Comparison of ENCODE assay signal across 20 cellular contexts in the genomic region with DNA sequence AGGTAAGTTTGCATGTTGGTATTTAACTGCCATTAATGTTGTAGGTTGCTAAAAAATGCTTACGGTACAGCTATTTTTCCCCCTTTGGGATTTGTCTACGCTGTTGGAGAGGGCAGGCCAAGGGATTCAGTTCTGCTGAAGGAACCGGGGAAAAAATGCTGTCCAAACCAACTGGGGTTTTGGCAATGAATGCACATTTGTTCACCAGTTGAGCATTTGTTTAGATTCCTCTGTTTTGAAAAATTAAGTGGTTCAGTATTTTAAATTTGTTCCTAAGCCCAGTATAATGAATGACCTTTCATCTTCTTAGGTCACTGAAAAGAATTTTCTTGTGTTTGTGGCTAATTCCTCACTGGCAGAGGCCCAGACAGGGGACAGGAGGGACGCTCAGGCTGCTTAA. TPM values are rescaled to one million over a fixed set of nuclear protein-coding genes. Genes with fewer than 3 reads are reported as not detected.
"Had no signal": no experiment of that assay in that cellular context is flagged by ENCODE, and none has a peak within 500 bp of the region (broad histone marks: within the 10 kb centered on the region; RNA-seq: fewer than 3 reads in every experiment).

No MANE protein-coding gene starts in this region.

- H3K9me3 Mint-ChIP-seq: activated CD4-positive, alpha-beta T cell treated with anti-CD3 and anti-CD28 coated beads, Interleukin-2, amount 10 ng/mL, durations not matched to agents 7 days and 5 days; activated naive CD8-positive, alpha-beta T cell treated with anti-CD3 and anti-CD28 coated beads, Interleukin-2, amount 10 ng/mL, durations not matched to agents 7 days and 5 days; T-helper 1 cell treated with Interleukin-12 subunit alpha and Interleukin-12 subunit beta and Interleukin-4 antibody, amounts not matched to agents 30 μg/mL and 1 μg/mL, for 36 hours; type B pancreatic cell had no signal

- H3K79me2 ChIP-seq: hepatocyte had no signal

- H3K9me3 ChIP-seq: neutrophil, right atrium auricular region had no signal

- H3K4me2 ChIP-seq: hepatocyte had no signal

- H3K4me3 Mint-ChIP-seq: activated CD4-positive, alpha-beta T cell treated with anti-CD3 and anti-CD28 coated beads, Interleukin-2, amount 10 ng/mL, durations not matched to agents 7 days and 5 days; activated naive CD8-positive, alpha-beta T cell treated with anti-CD3 and anti-CD28 coated beads, Interleukin-2, amount 10 ng/mL, durations not matched to agents 7 days and 5 days; T-helper 1 cell treated with Interleukin-12 subunit alpha and Interleukin-12 subunit beta and Interleukin-4 antibody, amounts not matched to agents 30 μg/mL and 1 μg/mL, for 36 hours; type B pancreatic cell had no signal

- H2AFZ ChIP-seq: hepatocyte had no signal

- DNase-seq: activated CD4-positive, alpha-beta T cell treated with anti-CD3 and anti-CD28 coated beads, Interleukin-2, amount 10 ng/mL, durations not matched to agents 7 days and 5 days; activated CD8-positive, alpha-beta memory T cell treated with anti-CD3 and anti-CD28 coated beads, Interleukin-2, amount 50 U/mL, for 48 hours; activated naive CD8-positive, alpha-beta T cell treated with anti-CD3 and anti-CD28 coated beads, Interleukin-2, amount 10 ng/mL, durations not matched to agents 7 days and 5 days; anterior cingulate cortex; islet precursor cell; midbrain; posterior cingulate gyrus; small intestine; stimulated activated CD4-positive, alpha-beta T cell treated with anti-CD3 and anti-CD28 coated beads, Interleukin-4, amount 100 ng/mL, for 4 hours; stimulated activated CD8-positive, alpha-beta memory T cell treated with anti-CD3 and anti-CD28 coated beads, Interleukin-4, amount 100 ng/mL, for 48 hours; stimulated activated naive CD4-positive, alpha-beta T cell treated with Interleukin-2 at 50 U/mL for 16 hours had no signal

- H3K27ac Mint-ChIP-seq: activated CD4-positive, alpha-beta T cell treated with anti-CD3 and anti-CD28 coated beads, Interleukin-2, amount 10 ng/mL, durations not matched to agents 7 days and 5 days; activated naive CD8-positive, alpha-beta T cell treated with anti-CD3 and anti-CD28 coated beads, Interleukin-2, amount 10 ng/mL, durations not matched to agents 7 days and 5 days; T-helper 1 cell treated with Interleukin-12 subunit alpha and Interleukin-12 subunit beta and Interleukin-4 antibody, amounts not matched to agents 30 μg/mL and 1 μg/mL, for 36 hours; type B pancreatic cell had no signal

- H3K36me3 ChIP-seq: neutrophil, right atrium auricular region had no signal

- H3K36me3 Mint-ChIP-seq: activated naive CD8-positive, alpha-beta T cell treated with anti-CD3 and anti-CD28 coated beads, Interleukin-2, amount 10 ng/mL, durations not matched to agents 7 days and 5 days; type B pancreatic cell had no signal

- H3K4me1 Mint-ChIP-seq: activated CD4-positive, alpha-beta T cell treated with anti-CD3 and anti-CD28 coated beads, Interleukin-2, amount 10 ng/mL, durations not matched to agents 7 days and 5 days; activated naive CD8-positive, alpha-beta T cell treated with anti-CD3 and anti-CD28 coated beads, Interleukin-2, amount 10 ng/mL, durations not matched to agents 7 days and 5 days had no signal

- H3K4me1 ChIP-seq: right atrium auricular region had no signal

- H3K27me3 ChIP-seq: hepatocyte, right atrium auricular region had no signal

- FAIRE-seq: small intestine had no signal

- H3K27ac ChIP-seq: epithelial cell of prostate, hepatocyte, neutrophil, right atrium auricular region had no signal

- H3K4me3 ChIP-seq: hepatocyte, right atrium auricular region had no signal

RNA-seq across cellular contexts. Expression of a gene that starts 10.8 kb away (rescaled TPM):
- total RNA-seq: activated CD4-positive, alpha-beta T cell treated with anti-CD3 and anti-CD28 coated beads, Interleukin-2, amount 10 ng/mL, durations not matched to agents 7 days and 5 days; activated naive CD8-positive, alpha-beta T cell treated with anti-CD3 and anti-CD28 coated beads, Interleukin-2, amount 10 ng/mL, durations not matched to agents 7 days and 5 days; dermis microvascular lymphatic vessel endothelial cell; glomerular endothelial cell; lung microvascular endothelial cell had no signal
